32 cellular contexts compared by ENCODE assay signal in the genomic region with DNA sequence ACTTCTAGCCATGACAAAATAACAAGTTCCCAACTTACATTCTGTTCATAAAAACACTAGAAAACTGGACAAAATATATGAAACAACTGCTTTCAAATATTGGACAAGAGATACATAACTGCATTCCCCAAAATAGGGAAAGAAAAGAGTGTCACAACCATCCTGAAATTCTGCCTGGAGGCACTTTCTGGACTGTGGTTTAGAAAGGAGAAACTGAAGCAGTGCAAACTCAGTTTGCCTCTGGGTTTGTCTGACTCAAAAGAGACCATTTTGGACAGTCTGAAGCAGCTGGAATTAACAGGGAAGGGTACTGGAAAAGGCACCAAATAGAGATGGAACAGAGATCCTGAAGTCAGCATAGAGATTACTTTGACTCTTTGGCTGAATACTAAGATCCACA. TPM values are rescaled to one million over a fixed set of nuclear protein-coding genes. Genes with fewer than 3 reads are reported as not detected.
"Had no signal": no experiment of that assay in that cellular context is flagged by ENCODE, and none has a peak within 500 bp of the region (broad histone marks: within the 10 kb centered on the region; RNA-seq: fewer than 3 reads in every experiment).

No MANE protein-coding gene starts in this region.

- H3K4me3 Mint-ChIP-seq: activated CD4-positive, alpha-beta T cell treated with anti-CD3 and anti-CD28 coated beads, Interleukin-2, amount 10 ng/mL, durations not matched to agents 24 days and 14 days; activated CD8-positive, alpha-beta T cell treated with anti-CD3 and anti-CD28 coated beads for 36 hours; activated naive CD8-positive, alpha-beta T cell treated with anti-CD3 and anti-CD28 coated beads for 36 hours; activated T-cell treated with anti-CD3 and anti-CD28 coated beads, Interleukin-2, amount 50 U/mL, for 72 hours; activated T-helper 17 cell treated with anti-CD3 and anti-CD28 coated beads, Interleukin-2, amount 50 U/mL, for 72 hours had no signal

- DNase-seq: activated CD4-positive, alpha-beta T cell treated with anti-CD3 and anti-CD28 coated beads, Interleukin-2, amount 10 ng/mL, durations not matched to agents 24 days and 14 days; activated CD4-positive, alpha-beta T cell treated with anti-CD3 and anti-CD28 coated beads, Interleukin-2, amount 50 U/mL, for 4 hours; activated CD4-positive, CD25-positive, alpha-beta regulatory T cell; activated CD8-positive, alpha-beta T cell treated with anti-CD3 and anti-CD28 coated beads for 36 hours; activated effector memory CD4-positive, alpha-beta T cell treated with anti-CD3 and anti-CD28 coated beads, Interleukin-2, amount 50 U/mL, for 16 hours; activated naive CD4-positive, alpha-beta T cell; activated naive CD4-positive, alpha-beta T cell treated with anti-CD3 and anti-CD28 coated beads, Interleukin-2, amount 50 U/mL, for 16 hours; activated naive CD8-positive, alpha-beta T cell treated with anti-CD3 and anti-CD28 coated beads for 36 hours; activated T-cell treated with anti-CD3 and anti-CD28 coated beads, Interleukin-2, amount 50 U/mL, for 1 hour; activated T-cell treated with anti-CD3 and anti-CD28 coated beads, Interleukin-2, amount 50 U/mL, for 72 hours; body of pancreas; NCI-H1092 treated with DMSO at 0.1 percent for 48 hours; NCI-H1417 treated with DMSO at 0.1 percent for 48 hours; NCI-H187 treated with DMSO at 0.1 percent for 48 hours; NCI-H2081; NCI-H226; NCI-H446 treated with DMSO at 0.1 percent for 48 hours; NCI-H524; PC-3; Peyer's patch; Right ventricle myocardium superior; SW 1271; T-helper 1 cell; T-helper 2 cell; T-helper 9 cell; WERI-Rb-1 had no signal

- H3K9me3 ChIP-seq: body of pancreas, Peyer's patch had no signal

- H3K9ac ChIP-seq: KMS-11 had no signal

- ATAC-seq: activated CD8-positive, alpha-beta T cell treated with anti-CD3 and anti-CD28 coated beads for 36 hours; activated T-cell treated with anti-CD3 and anti-CD28 coated beads, Interleukin-2, amount 50 U/mL, for 72 hours; activated T-helper 17 cell treated with anti-CD3 and anti-CD28 coated beads, Interleukin-2, amount 50 U/mL, for 72 hours; body of pancreas; PC-3 had no signal

- H3K27ac Mint-ChIP-seq: activated CD4-positive, alpha-beta T cell treated with anti-CD3 and anti-CD28 coated beads, Interleukin-2, amount 10 ng/mL, durations not matched to agents 24 days and 14 days; activated CD8-positive, alpha-beta T cell treated with anti-CD3 and anti-CD28 coated beads for 36 hours; activated naive CD8-positive, alpha-beta T cell treated with anti-CD3 and anti-CD28 coated beads for 36 hours; activated T-cell treated with anti-CD3 and anti-CD28 coated beads, Interleukin-2, amount 50 U/mL, for 72 hours; activated T-helper 17 cell treated with anti-CD3 and anti-CD28 coated beads, Interleukin-2, amount 50 U/mL, for 72 hours had no signal

- H3K27ac ChIP-seq: body of pancreas, breast epithelium, KMS-11, Peyer's patch, RWPE1, WERI-Rb-1 had no signal

- H3K27me3 ChIP-seq: body of pancreas, breast epithelium, Peyer's patch had no signal

- H3K27me3 Mint-ChIP-seq: activated CD4-positive, alpha-beta T cell treated with anti-CD3 and anti-CD28 coated beads, Interleukin-2, amount 10 ng/mL, durations not matched to agents 24 days and 14 days; activated CD8-positive, alpha-beta T cell treated with anti-CD3 and anti-CD28 coated beads for 36 hours; activated naive CD8-positive, alpha-beta T cell treated with anti-CD3 and anti-CD28 coated beads for 36 hours; activated T-helper 17 cell treated with anti-CD3 and anti-CD28 coated beads, Interleukin-2, amount 50 U/mL, for 72 hours had no signal

- H3K4me1 ChIP-seq: body of pancreas, breast epithelium, Peyer's patch had no signal

- H3K9me3 Mint-ChIP-seq: activated CD4-positive, alpha-beta T cell treated with anti-CD3 and anti-CD28 coated beads, Interleukin-2, amount 10 ng/mL, durations not matched to agents 24 days and 14 days had no signal

- H3K4me2 ChIP-seq: KMS-11 had no signal

- H3K4me3 ChIP-seq: body of pancreas, breast epithelium, Peyer's patch had no signal

- H3K36me3 Mint-ChIP-seq: activated naive CD8-positive, alpha-beta T cell treated with anti-CD3 and anti-CD28 coated beads for 36 hours had no signal

- H3K4me1 Mint-ChIP-seq: activated CD4-positive, alpha-beta T cell treated with anti-CD3 and anti-CD28 coated beads, Interleukin-2, amount 10 ng/mL, durations not matched to agents 24 days and 14 days; activated naive CD8-positive, alpha-beta T cell treated with anti-CD3 and anti-CD28 coated beads for 36 hours; activated T-helper 17 cell treated with anti-CD3 and anti-CD28 coated beads, Interleukin-2, amount 50 U/mL, for 72 hours had no signal

- H3K36me3 ChIP-seq: breast epithelium, Peyer's patch, WERI-Rb-1 had no signal

RNA-seq across cellular contexts. Expression of a gene that starts 11.3 kb away (rescaled TPM):
- total RNA-seq: activated CD4-positive, alpha-beta T cell treated with anti-CD3 and anti-CD28 coated beads, Interleukin-2, amount 10 ng/mL, durations not matched to agents 24 days and 14 days; activated CD8-positive, alpha-beta memory T cell treated with anti-CD3 and anti-CD28 coated beads for 36 hours; activated CD8-positive, alpha-beta T cell treated with anti-CD3 and anti-CD28 coated beads for 36 hours; activated naive CD8-positive, alpha-beta T cell treated with anti-CD3 and anti-CD28 coated beads for 36 hours; activated T-cell treated with anti-CD3 and anti-CD28 coated beads, Interleukin-2, amount 50 U/mL, for 72 hours; activated T-helper 17 cell treated with anti-CD3 and anti-CD28 coated beads, Interleukin-2, amount 50 U/mL, for 72 hours; cardiac septum had no signal
